In genomic region chr2:32064713-32065112, GRCh38 we compare ENCODE assay signal across 8 cellular contexts. TPM values are rescaled to one million over a fixed set of nuclear protein-coding genes. Genes with fewer than 3 reads are reported as not detected.
DNase-seq lines count a peak whose midpoint lies in the region; ATAC-seq, FAIRE-seq and TF ChIP-seq lines count a peak whose summit lies in the region.

No MANE protein-coding gene starts in this region.

- H3K4me1 ChIP-seq in HUES6 (ENCODE audit: control insufficient read depth, insufficient read depth, low read length), result peaks cover 7% of the 10 kb centered on the region
- no peaks in the 10 kb centered on the region for H3K4me1 ChIP-seq in mucosa of stomach (ENCODE audit: control insufficient read depth, insufficient read depth, low read length)

- H3K4me3 ChIP-seq in HUES6 (ENCODE audit: low read depth, low read length) (peak overlapping the region; percentile 69), bronchial epithelial cell (ENCODE audit: low read depth, low read length) (peak overlapping the region; percentile 54), mucosa of stomach (ENCODE audit: low read length) (peak overlapping the region; percentile 45)

- TF ChIP-seq CTCF in 22Rv1 (IDR thresholded peaks at IDR 0.05) (no peak), bronchial epithelial cell (IDR thresholded peaks at IDR 0.05; ENCODE audit: insufficient read depth, low read length, severe bottlenecking) (no peak)

- no peaks in the 10 kb centered on the region for H3K27me3 ChIP-seq in HUES6 (ENCODE audit: control insufficient read depth, insufficient read depth, low read length)
- H3K27me3 ChIP-seq in bronchial epithelial cell (ENCODE audit: control insufficient read depth, insufficient read depth, low read length), result no peaks in the 10 kb centered on the region
- H3K27me3 ChIP-seq in mucosa of stomach (ENCODE audit: control insufficient read depth, insufficient read depth, low read length), result no peaks in the 10 kb centered on the region

- H3K9ac ChIP-seq in HUES6 (ENCODE audit: low read length), result peak overlapping the region; percentile 46
- peak overlapping the region; percentile 66 for H3K9ac ChIP-seq in mucosa of stomach (ENCODE audit: low read length)

- H3K36me3 ChIP-seq in HUES6 (ENCODE audit: control insufficient read depth, insufficient read depth, low read length) (no peaks in the 10 kb centered on the region), bronchial epithelial cell (ENCODE audit: control insufficient read depth, insufficient read depth, low read length) (no peaks in the 10 kb centered on the region), mucosa of stomach (ENCODE audit: control insufficient read depth, insufficient read depth, low read length) (no peaks in the 10 kb centered on the region)

- FAIRE-seq in bronchial epithelial cell (lab: Jason Lieb, UNC), result no peak

- H3K27ac ChIP-seq in 22Rv1 (peak overlapping the region; percentile 89; the same call in 1 of the 2 replicates), HUES6 (ENCODE audit: low read depth, low read length) (no peak overlapping the region)

- ATAC-seq in GM19455 (IDR thresholded peaks at IDR 0.05; ENCODE audit: unreplicated experiment) (no peak), HG02884 (IDR thresholded peaks at IDR 0.05; ENCODE audit: unreplicated experiment) (no peak)

- DNase-seq in bronchial epithelial cell (ENCODE audit: low read depth) (no peak), NAMALWA (ENCODE audit: low spot score) (no peak), UCSD-AML1 (lab: John Stamatoyannopoulos, UW; ENCODE audit: unreplicated experiment) (no peak)

- H3K9me3 ChIP-seq in HUES6 (ENCODE audit: control insufficient read depth, insufficient read depth, low read depth, low read length), result no peaks in the 10 kb centered on the region
- no peaks in the 10 kb centered on the region for H3K9me3 ChIP-seq in mucosa of stomach (ENCODE audit: control insufficient read depth, low read length)

RNA-seq across cellular contexts. Expression of gene SPAST, which starts 1.4 kb away (rescaled TPM):
- total RNA-seq in bronchial epithelial cell, result 22.7 and 25.5 TPM in 2 replicates

RNA-seq across cellular contexts. Expression of gene DPY30, which starts 25.1 kb away (rescaled TPM):
- 60.3 and 75.7 TPM in 2 replicates for total RNA-seq in bronchial epithelial cell

RNA-seq across cellular contexts. Expression of gene MEMO1, which starts 53.9 kb away (rescaled TPM):
- 29.2 and 29.7 TPM in 2 replicates for total RNA-seq in bronchial epithelial cell
